In genomic region chr17:50640701-50641338, GRCh38 we compare ENCODE assay signal across 11 cellular contexts. TPM values are rescaled to one million over a fixed set of nuclear protein-coding genes. Genes with fewer than 3 reads are reported as not detected.
A peak's percentile ranks its signal among the peaks of the same experiment; 100 is the strongest.
DNase-seq lines count a peak whose midpoint lies in the region; ATAC-seq and TF ChIP-seq lines count a peak whose summit lies in the region.
"Had no signal": no experiment of that assay in that cellular context is flagged by ENCODE, and none has a peak within 500 bp of the region (broad histone marks: within the 10 kb centered on the region; RNA-seq: fewer than 3 reads in every experiment).

No MANE protein-coding gene starts in this region.

- H3K27ac ChIP-seq in VCaP (peak overlapping the region; percentile 86), gastrocnemius medialis (no peak overlapping the region)
- H3K27ac ChIP-seq: foreskin keratinocyte had no signal

- peak; percentile 35 to 45 for ATAC-seq in gastrocnemius medialis
- ATAC-seq in HG02884 (IDR thresholded peaks at IDR 0.05; ENCODE audit: unreplicated experiment): no peak
- ATAC-seq: activated naive CD8-positive, alpha-beta T cell treated with anti-CD3 and anti-CD28 coated beads, Interleukin-2, amount 50 U/mL, for 24 hours; foreskin keratinocyte had no signal

- TF ChIP-seq POLR2A in gastrocnemius medialis (IDR thresholded peaks at IDR 0.05): no peak

- TF ChIP-seq CTCF in VCaP (conservative IDR thresholded peaks at IDR 0.05) (no peak), gastrocnemius medialis (IDR thresholded peaks at IDR 0.05 in 4 of 5, conservative IDR thresholded peaks at IDR 0.05 in 1 of 5) (no peak)

- H3K4me3 ChIP-seq in gastrocnemius medialis: no peak overlapping the region

- DNase-seq in islet precursor cell: peak; percentile 87
- peak in 1 of 2 donors; percentile 26 for DNase-seq in gastrocnemius medialis
- no peak for DNase-seq in NAMALWA (ENCODE audit: low spot score)
- DNase-seq in NCI-H2171 treated with DMSO at 0.1 percent for 48 hours (lab: John Stamatoyannopoulos, UW): no peak
- no peak for DNase-seq in T-helper 2 cell
- DNase-seq: activated naive CD8-positive, alpha-beta T cell treated with anti-CD3 and anti-CD28 coated beads, Interleukin-2, amount 50 U/mL, for 24 hours; foreskin keratinocyte; NCI-H2081 treated with DMSO at 0.1 percent for 48 hours had no signal

- peaks cover 0 to 5% of the 10 kb centered on the region in 2 donors for H3K4me1 ChIP-seq in gastrocnemius medialis

- no peak for TF ChIP-seq EP300 in Ishikawa (IDR thresholded peaks at IDR 0.05; ENCODE audit: borderline replicate concordance)

- TF ChIP-seq RAD21 in Ishikawa (IDR thresholded peaks at IDR 0.05; ENCODE audit: low read depth): no peak

- no peaks in the 10 kb centered on the region for H3K36me3 ChIP-seq in gastrocnemius medialis

- peaks cover 2 to 13% (median 11%) of the 10 kb centered on the region in 3 donors for H3K27me3 ChIP-seq in gastrocnemius medialis
- H3K27me3 ChIP-seq: foreskin keratinocyte had no signal

- no peaks in the 10 kb centered on the region for H3K9me3 ChIP-seq in gastrocnemius medialis

- in situ Hi-C loops in gastrocnemius medialis (cut with MboI; ENCODE audit: low sequenced_read_pairs in 4 of 4): loop anchor here in 1 of 4 donors (25.0 kb wide), 1 partner anchor 104 kb away; the partner anchor contains the start of genes EPN3 and SPATA20

- intact Hi-C loops in gastrocnemius medialis (cut with DNase I; ENCODE audit: low total_unique reads): no loop called here

TF ChIP-seq in Ishikawa, 13 proteins besides CTCF, POLR2A, EP300 and RAD21:
- TF ChIP-seq ZBTB7A (IDR thresholded peaks at IDR 0.05; ENCODE audit: low read depth): peak; percentile 62; the same call in 1 of the 2 replicates
- no peak for TF ChIP-seq TAF1 (IDR thresholded peaks at IDR 0.05; ENCODE audit: low read depth)
- no peak for TF ChIP-seq NFIC (IDR thresholded peaks at IDR 0.05)
- TF ChIP-seq TEAD4 (IDR thresholded peaks at IDR 0.05): no peak
- no peak for TF ChIP-seq FOXM1 (IDR thresholded peaks at IDR 0.05; ENCODE audit: borderline replicate concordance, low read depth)
- TF ChIP-seq USF1 (IDR thresholded peaks at IDR 0.05): no peak
- TF ChIP-seq MAX (IDR thresholded peaks at IDR 0.05): peak; percentile 13; the same call in 1 of the 2 replicates
- TF ChIP-seq CEBPB (IDR thresholded peaks at IDR 0.05): no peak
- TF ChIP-seq YY1 (IDR thresholded peaks at IDR 0.05; ENCODE audit: low read depth): no peak
- no peak for TF ChIP-seq CREB1 (IDR thresholded peaks at IDR 0.05; ENCODE audit: low read depth)

RNA-seq across cellular contexts. Expression of gene ABCC3, which starts 6.1 kb away (rescaled TPM):
- total RNA-seq in gastrocnemius medialis: 1 to 10 TPM in 1 of 4 donors, under 1 TPM in 3; 0.51 to 1.3 (median 0.76) TPM
